Comparison of ENCODE assay signal across 8 cellular contexts in the genomic region with DNA sequence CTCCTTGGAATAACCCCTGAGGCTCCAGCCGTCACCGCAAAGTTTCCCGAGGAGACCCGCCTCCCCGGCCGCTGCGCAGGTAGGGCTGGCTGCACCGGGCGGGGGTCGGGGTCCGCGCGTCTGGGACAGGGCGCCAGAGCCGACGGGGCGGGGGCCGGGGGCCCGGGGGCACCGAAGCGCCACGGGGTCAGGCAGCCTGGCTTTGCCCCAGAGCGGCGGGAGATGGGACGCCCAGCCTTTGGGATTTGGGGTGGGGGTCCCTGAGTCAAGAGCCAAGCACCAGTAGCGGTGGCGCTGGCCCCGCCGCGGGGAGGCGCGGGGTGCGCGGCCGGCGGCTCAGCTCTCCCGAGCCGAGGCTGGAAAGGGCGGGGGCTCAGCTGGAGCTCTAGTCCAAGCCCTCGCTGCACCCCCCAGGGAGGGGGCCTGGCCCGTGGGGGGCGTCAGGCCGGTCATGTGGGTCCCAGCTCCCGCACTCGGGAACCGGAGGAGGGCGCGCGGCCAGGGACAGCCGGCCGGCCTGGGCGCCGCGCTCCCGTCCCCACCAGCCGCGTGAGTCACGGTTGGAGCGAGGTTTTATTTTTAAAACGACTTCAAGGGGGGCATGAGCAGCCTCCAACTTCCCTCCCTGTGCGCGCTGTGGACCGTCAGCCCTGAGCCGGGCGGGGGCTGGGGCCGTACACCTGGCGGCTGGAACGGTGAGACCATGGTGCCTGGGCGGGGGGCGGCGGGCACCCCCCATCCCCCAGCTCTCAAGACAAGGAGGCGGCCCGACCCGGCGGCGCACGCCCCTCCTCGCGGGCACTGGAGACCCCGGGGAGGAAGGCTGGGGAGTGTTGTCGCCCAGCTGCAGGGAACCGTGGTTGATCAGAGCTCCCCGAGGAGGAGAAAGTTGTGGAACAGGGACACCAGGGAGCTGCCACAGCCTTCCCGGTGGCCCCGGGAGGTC. TPM values are rescaled to one million over a fixed set of nuclear protein-coding genes. Genes with fewer than 3 reads are reported as not detected.
DNase-seq lines count a peak whose midpoint lies in the region; ATAC-seq and TF ChIP-seq lines count a peak whose summit lies in the region.

No MANE protein-coding gene starts in this region.

- H3K4me1 Mint-ChIP-seq in natural killer cell = peaks cover 4 to 5% of the 10 kb centered on the region in 2 donors

- no peak for ATAC-seq in GM19351 (IDR thresholded peaks at IDR 0.05; ENCODE audit: unreplicated experiment)
- ATAC-seq in natural killer cell = no peak
- ATAC-seq in HG03135 (IDR thresholded peaks at IDR 0.05; ENCODE audit: unreplicated experiment) = no peak

- H3K4me1 ChIP-seq in endocrine pancreas (ENCODE audit: control insufficient read depth, insufficient read depth, low read length) (no peaks in the 10 kb centered on the region), muscle layer of colon (ENCODE audit: insufficient read depth, low read length) (peaks cover 8% of the 10 kb centered on the region)

- no peaks in the 10 kb centered on the region for H3K36me3 Mint-ChIP-seq in natural killer cell

- no peaks in the 10 kb centered on the region for H3K36me3 ChIP-seq in endocrine pancreas (ENCODE audit: control insufficient read depth, insufficient read depth, low read length)
- H3K36me3 ChIP-seq in muscle layer of colon (ENCODE audit: insufficient read depth, low read length) = no peaks in the 10 kb centered on the region

- H3K27me3 Mint-ChIP-seq in natural killer cell (ENCODE audit: low read depth in 2 of 2) = peaks cover 24 to 25% of the 10 kb centered on the region in 2 donors

- no peaks in the 10 kb centered on the region for H3K9me3 ChIP-seq in endocrine pancreas (ENCODE audit: control insufficient read depth, low read length)
- no peaks in the 10 kb centered on the region for H3K9me3 ChIP-seq in muscle layer of colon (ENCODE audit: low read length)

- peak overlapping the region; percentile 54 for H3K9ac ChIP-seq in endocrine pancreas (ENCODE audit: control insufficient read depth, insufficient read depth, low read length)
- peak overlapping the region; percentile 13 for H3K9ac ChIP-seq in muscle layer of colon (ENCODE audit: low read length)

- no peaks in the 10 kb centered on the region for H3K9me3 Mint-ChIP-seq in natural killer cell

- no peak for TF ChIP-seq CTCF in natural killer cell (IDR thresholded peaks at IDR 0.05)

- H3K4me3 Mint-ChIP-seq in natural killer cell = no peak overlapping the region

- H3K27ac Mint-ChIP-seq in natural killer cell = no peak overlapping the region

- H3K4me3 ChIP-seq in endocrine pancreas (ENCODE audit: control insufficient read depth, insufficient read depth, low read length) = no peak overlapping the region
- peak overlapping the region; percentile 50 to 65 for H3K4me3 ChIP-seq in muscle layer of colon (ENCODE audit: low read depth in 1 of 2, low read length in 2 of 2)

- H3K27me3 ChIP-seq in endocrine pancreas (ENCODE audit: control insufficient read depth, insufficient read depth, low read length) (no peaks in the 10 kb centered on the region), muscle layer of colon (ENCODE audit: control insufficient read depth in 1 of 2, insufficient read depth in 2 of 2, low read length in 2 of 2) (peaks cover 0 to 8% of the 10 kb centered on the region in 2 donors)

- DNase-seq in COLO668 (lab: John Stamatoyannopoulos, UW; ENCODE audit: unreplicated experiment) = peak; percentile 35
- peak; percentile 39 for DNase-seq in NCI-H1105 treated with DMSO at 0.1 percent for 48 hours (lab: John Stamatoyannopoulos, UW)
- DNase-seq in stimulated activated naive CD4-positive, alpha-beta T cell treated with Interleukin-2 at 50 U/mL for 16 hours (lab: John Stamatoyannopoulos, UW) = no peak
- no peak for DNase-seq in natural killer cell

- peak overlapping the region; percentile 92 for H3K27ac ChIP-seq in muscle layer of colon (ENCODE audit: low read depth, low read length)

- intact Hi-C loops in natural killer cell (cut with micrococcal nuclease) = no loop called here

RNA-seq across cellular contexts. Expression of gene FLRT1, which starts 0.6 kb away (rescaled TPM):
- total RNA-seq in natural killer cell = not detected

RNA-seq across cellular contexts. Expression of gene OTUB1, which starts 50.1 kb away (rescaled TPM):
- 10 to 100 TPM; 73.6 to 88.9 (median 82.4) TPM for total RNA-seq in natural killer cell

Comparison
In these comparisons a context has a peak if more than half of its experiments do, and no peak if none do; other contexts are left out.
1. DNase-seq: peak in COLO668 (single experiment) and NCI-H1105 treated with DMSO at 0.1 percent for 48 hours (single experiment); none in stimulated activated naive CD4-positive, alpha-beta T cell treated with Interleukin-2 at 50 U/mL for 16 hours (single experiment) and natural killer cell (single experiment).